In the genomic region with DNA sequence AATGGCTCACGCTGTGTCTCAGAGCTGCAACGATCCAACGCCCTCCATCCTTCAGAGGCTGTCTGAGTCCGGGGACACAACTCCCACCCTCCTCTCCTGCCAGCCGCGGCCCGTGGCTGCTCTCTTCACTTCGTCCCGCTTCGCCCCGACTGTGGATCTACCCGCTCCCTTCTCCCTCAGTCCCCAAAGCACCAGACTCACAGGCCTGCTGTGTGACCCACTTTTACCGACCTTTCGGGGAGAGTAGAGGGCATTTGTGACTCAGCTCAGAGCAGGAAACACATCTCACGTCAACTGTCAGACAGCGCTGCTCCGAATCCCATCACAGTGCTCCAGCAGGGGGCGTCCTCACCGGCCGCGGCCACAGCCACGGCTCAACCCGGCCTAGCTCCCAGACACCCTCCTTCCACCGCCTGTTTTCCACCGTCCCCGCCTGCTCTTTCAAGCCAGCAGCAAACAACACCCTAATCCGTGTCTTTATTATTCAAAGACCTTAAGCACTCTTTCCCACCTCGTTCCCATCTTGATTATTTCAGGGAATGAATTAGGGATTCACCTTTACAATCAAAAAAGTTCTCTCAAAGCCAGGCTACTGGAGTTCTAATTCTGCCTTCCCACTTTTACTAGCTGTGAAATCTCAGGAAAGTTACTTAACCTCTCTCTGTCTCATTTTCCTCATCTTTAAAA, we compare ENCODE assay signal across 1 cellular context.
TF ChIP-seq lines count a peak whose summit lies in the region.

No MANE protein-coding gene starts in this region.

TF ChIP-seq in HepG2, 621 proteins besides CTCF, POLR2A, EP300 and RAD21 (continued from another document and continues in another):
- 0 out of 2 replicates have a peak, but pooled peaks have one; percentile 28 for TF ChIP-seq HBP1 (CRISPR knock-in tag; IDR thresholded peaks at IDR 0.05; ENCODE audit: low read depth)
- TF ChIP-seq, protein P1, sequence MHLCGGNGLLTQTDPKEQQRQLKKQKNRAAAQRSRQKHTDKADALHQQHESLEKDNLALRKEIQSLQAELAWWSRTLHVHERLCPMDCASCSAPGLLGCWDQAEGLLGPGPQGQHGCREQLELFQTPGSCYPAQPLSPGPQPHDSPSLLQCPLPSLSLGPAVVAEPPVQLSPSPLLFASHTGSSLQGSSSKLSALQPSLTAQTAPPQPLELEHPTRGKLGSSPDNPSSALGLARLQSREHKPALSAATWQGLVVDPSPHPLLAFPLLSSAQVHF (CRISPR knock-in tag; IDR thresholded peaks at IDR 0.05): no peak
- TF ChIP-seq, protein P2, sequence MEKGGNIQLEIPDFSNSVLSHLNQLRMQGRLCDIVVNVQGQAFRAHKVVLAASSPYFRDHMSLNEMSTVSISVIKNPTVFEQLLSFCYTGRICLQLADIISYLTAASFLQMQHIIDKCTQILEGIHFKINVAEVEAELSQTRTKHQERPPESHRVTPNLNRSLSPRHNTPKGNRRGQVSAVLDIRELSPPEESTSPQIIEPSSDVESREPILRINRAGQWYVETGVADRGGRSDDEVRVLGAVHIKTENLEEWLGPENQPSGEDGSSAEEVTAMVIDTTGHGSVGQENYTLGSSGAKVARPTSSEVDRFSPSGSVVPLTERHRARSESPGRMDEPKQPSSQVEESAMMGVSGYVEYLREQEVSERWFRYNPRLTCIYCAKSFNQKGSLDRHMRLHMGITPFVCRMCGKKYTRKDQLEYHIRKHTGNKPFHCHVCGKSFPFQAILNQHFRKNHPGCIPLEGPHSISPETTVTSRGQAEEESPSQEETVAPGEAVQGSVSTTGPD (CRISPR knock-in tag; IDR thresholded peaks at IDR 0.05): no peak
- no peak for TF ChIP-seq FOXM1 (CRISPR knock-in tag; IDR thresholded peaks at IDR 0.05)
- TF ChIP-seq, protein P3, sequence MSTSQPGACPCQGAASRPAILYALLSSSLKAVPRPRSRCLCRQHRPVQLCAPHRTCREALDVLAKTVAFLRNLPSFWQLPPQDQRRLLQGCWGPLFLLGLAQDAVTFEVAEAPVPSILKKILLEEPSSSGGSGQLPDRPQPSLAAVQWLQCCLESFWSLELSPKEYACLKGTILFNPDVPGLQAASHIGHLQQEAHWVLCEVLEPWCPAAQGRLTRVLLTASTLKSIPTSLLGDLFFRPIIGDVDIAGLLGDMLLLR (CRISPR knock-in tag; IDR thresholded peaks at IDR 0.05): no peak
- peak; percentile 41; the same call in 1 of the 2 replicates for TF ChIP-seq ZNF768 (CRISPR knock-in tag; IDR thresholded peaks at IDR 0.05)
- no peak for TF ChIP-seq ZNF17 (CRISPR knock-in tag; IDR thresholded peaks at IDR 0.05)
- TF ChIP-seq, protein P4, sequence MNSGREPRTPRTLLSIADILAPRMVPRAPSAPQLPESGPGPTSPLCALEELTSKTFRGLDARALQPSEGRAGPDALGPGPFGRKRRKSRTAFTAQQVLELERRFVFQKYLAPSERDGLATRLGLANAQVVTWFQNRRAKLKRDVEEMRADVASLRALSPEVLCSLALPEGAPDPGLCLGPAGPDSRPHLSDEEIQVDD (CRISPR knock-in tag; IDR thresholded peaks at IDR 0.05; ENCODE audit: borderline replicate concordance): no peak
- no peak for TF ChIP-seq HNRNPH1 (optimal IDR thresholded peaks at IDR 0.05; ENCODE audit: low read depth, low read length)
- no peak; the same call in 1 of the 2 replicates for TF ChIP-seq ZNF598 (CRISPR knock-in tag; IDR thresholded peaks at IDR 0.05; ENCODE audit: borderline replicate concordance)
- TF ChIP-seq ZNF407 (CRISPR knock-in tag; IDR thresholded peaks at IDR 0.05; ENCODE audit: not compliant biosample characterization): no peak
- TF ChIP-seq, protein P5, sequence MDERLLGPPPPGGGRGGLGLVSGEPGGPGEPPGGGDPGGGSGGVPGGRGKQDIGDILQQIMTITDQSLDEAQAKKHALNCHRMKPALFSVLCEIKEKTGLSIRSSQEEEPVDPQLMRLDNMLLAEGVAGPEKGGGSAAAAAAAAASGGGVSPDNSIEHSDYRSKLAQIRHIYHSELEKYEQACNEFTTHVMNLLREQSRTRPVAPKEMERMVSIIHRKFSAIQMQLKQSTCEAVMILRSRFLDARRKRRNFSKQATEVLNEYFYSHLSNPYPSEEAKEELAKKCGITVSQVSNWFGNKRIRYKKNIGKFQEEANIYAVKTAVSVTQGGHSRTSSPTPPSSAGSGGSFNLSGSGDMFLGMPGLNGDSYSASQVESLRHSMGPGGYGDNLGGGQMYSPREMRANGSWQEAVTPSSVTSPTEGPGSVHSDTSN (CRISPR knock-in tag; IDR thresholded peaks at IDR 0.05): peak; percentile 44; the same call in 1 of the 2 replicates
- peak; percentile 41; the same call in 1 of the 2 replicates for TF ChIP-seq MEIS1 (CRISPR knock-in tag; IDR thresholded peaks at IDR 0.05; ENCODE audit: borderline replicate concordance)
- 0 out of 2 replicates have a peak, but pooled peaks have one; percentile 24 for TF ChIP-seq YEATS2 (CRISPR knock-in tag; IDR thresholded peaks at IDR 0.05; ENCODE audit: borderline replicate concordance)
- no peak for TF ChIP-seq ZBTB42 (CRISPR knock-in tag; IDR thresholded peaks at IDR 0.05)
- TF ChIP-seq AFF4 (CRISPR knock-in tag; IDR thresholded peaks at IDR 0.05): no peak
- TF ChIP-seq ZNF710 (CRISPR knock-in tag; IDR thresholded peaks at IDR 0.05; ENCODE audit: borderline replicate concordance): no peak
- TF ChIP-seq, protein P6, sequence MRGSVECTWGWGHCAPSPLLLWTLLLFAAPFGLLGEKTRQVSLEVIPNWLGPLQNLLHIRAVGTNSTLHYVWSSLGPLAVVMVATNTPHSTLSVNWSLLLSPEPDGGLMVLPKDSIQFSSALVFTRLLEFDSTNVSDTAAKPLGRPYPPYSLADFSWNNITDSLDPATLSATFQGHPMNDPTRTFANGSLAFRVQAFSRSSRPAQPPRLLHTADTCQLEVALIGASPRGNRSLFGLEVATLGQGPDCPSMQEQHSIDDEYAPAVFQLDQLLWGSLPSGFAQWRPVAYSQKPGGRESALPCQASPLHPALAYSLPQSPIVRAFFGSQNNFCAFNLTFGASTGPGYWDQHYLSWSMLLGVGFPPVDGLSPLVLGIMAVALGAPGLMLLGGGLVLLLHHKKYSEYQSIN (CRISPR knock-in tag; IDR thresholded peaks at IDR 0.05; ENCODE audit: borderline replicate concordance): no peak
- TF ChIP-seq, protein P7, sequence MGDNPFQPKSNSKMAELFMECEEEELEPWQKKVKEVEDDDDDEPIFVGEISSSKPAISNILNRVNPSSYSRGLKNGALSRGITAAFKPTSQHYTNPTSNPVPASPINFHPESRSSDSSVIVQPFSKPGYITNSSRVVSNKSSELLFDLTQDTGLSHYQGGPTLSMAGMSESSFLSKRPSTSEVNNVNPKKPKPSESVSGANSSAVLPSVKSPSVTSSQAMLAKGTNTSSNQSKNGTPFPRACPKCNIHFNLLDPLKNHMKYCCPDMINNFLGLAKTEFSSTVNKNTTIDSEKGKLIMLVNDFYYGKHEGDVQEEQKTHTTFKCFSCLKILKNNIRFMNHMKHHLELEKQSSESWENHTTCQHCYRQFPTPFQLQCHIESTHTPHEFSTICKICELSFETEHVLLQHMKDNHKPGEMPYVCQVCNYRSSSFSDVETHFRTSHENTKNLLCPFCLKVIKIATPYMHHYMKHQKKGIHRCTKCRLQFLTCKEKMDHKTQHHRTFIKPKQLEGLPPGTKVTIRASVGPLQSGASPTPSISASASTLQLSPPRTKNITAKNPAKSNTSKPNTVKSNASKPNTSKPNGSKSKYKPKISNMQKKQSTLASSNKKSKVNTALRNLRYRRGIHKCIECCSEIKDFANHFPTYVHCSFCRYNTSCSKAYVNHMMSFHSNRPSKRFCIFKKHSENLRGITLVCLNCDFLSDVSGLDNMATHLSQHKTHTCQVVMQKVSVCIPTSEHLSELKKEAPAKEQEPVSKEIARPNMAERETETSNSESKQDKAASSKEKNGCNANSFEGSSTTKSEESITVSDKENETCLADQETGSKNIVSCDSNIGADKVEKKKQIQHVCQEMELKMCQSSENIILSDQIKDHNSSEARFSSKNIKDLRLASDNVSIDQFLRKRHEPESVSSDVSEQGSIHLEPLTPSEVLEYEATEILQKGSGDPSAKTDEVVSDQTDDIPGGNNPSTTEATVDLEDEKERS (CRISPR knock-in tag; IDR thresholded peaks at IDR 0.05): 0 out of 2 replicates have a peak, but pooled peaks have one; percentile 41
